ENCODE assay signal across 2 cellular contexts in genomic region chr7:54453168-54453567, GRCh38.
DNase-seq lines count a peak whose midpoint lies in the region; TF ChIP-seq lines count a peak whose summit lies in the region.
"Not testable (repeated sequence)": the region's sequence is repeated elsewhere in the genome, so short reads cannot be mapped to it uniquely, and the experiment has no call there.

No MANE protein-coding gene starts in this region.

- H3K36me3 ChIP-seq in BE2C = not testable (repeated sequence)

- H3K4me3 ChIP-seq in BE2C (ENCODE audit: low read depth, low read length) = not testable (repeated sequence)

- not testable (repeated sequence) for H3K27me3 ChIP-seq in BE2C

- not testable (repeated sequence) for TF ChIP-seq CTCF in BE2C (IDR thresholded peaks at IDR 0.05; ENCODE audit: low read depth, low read length)

- not testable (repeated sequence) for H3K4me1 ChIP-seq in BE2C

- H3K9me3 ChIP-seq in BE2C = not testable (repeated sequence)

- DNase-seq in BE2C = peak; percentile 25
- DNase-seq in SK-N-DZ (ENCODE audit: low spot score) = peak; percentile 89
